In genomic region chr22:44325718-44326548, GRCh38 we compare ENCODE assay signal across 8 cellular contexts. TPM values are rescaled to one million over a fixed set of nuclear protein-coding genes. Genes with fewer than 3 reads are reported as not detected.
DNase-seq lines count a peak whose midpoint lies in the region; ATAC-seq and TF ChIP-seq lines count a peak whose summit lies in the region.

No MANE protein-coding gene starts in this region.

- no peak for ATAC-seq in HG02763 (IDR thresholded peaks at IDR 0.05; ENCODE audit: unreplicated experiment)

- peak; percentile 14 for DNase-seq in AG09309 (ENCODE audit: low read depth)
- peak; percentile 32 for DNase-seq in LHCN-M2 (ENCODE audit: low read depth)
- DNase-seq in dedifferentiated amniotic fluid mesenchymal stem cell (ENCODE audit: extremely low spot score) = peak; percentile 62
- DNase-seq in myocyte (ENCODE audit: low read depth) = peak; percentile 44
- DNase-seq in Kasumi-1 (lab: John Stamatoyannopoulos, UW) = no peak
- DNase-seq in iPS-NIHi7 (ENCODE audit: extremely low spot score) = no peak
- DNase-seq in RKO (ENCODE audit: low spot score) = no peak

- peak; percentile 63 for TF ChIP-seq CTCF in AG09309 (IDR thresholded peaks at IDR 0.05; ENCODE audit: control insufficient read depth, insufficient read depth, low read depth, low read length, missing control alignments)

- H3K4me3 ChIP-seq in AG09309 (ENCODE audit: control insufficient read depth, low read depth, low read length) = peak overlapping the region; percentile 53

RNA-seq across cellular contexts. Expression of gene SHISAL1, which starts 13.2 kb away (rescaled TPM):
- total RNA-seq in LHCN-M2 (2014; rRNA removed) = 0.29 and 1.3 TPM in 2 replicates
- 0.74 TPM for polyA plus RNA-seq in LHCN-M2 (2012)
- 0.24 and 0.31 TPM in 2 replicates for total RNA-seq in myocyte
- polyA plus RNA-seq in myocyte (2012) = 0.81 TPM

Comparison
In these comparisons a context has a peak if more than half of its experiments do, and no peak if none do; other contexts are left out.
1. DNase-seq: peak in AG09309 (single experiment), LHCN-M2 (single experiment), dedifferentiated amniotic fluid mesenchymal stem cell (single experiment) and myocyte (single experiment); none in Kasumi-1 (0 of 2), iPS-NIHi7 (single experiment) and RKO (single experiment).